In genomic region chr12:47067176-47067575, GRCh38 we compare ENCODE assay signal across 26 cellular contexts. TPM values are rescaled to one million over a fixed set of nuclear protein-coding genes. Genes with fewer than 3 reads are reported as not detected.
DNase-seq lines count a peak whose midpoint lies in the region; ATAC-seq, FAIRE-seq and TF ChIP-seq lines count a peak whose summit lies in the region.
"Had no signal": no experiment of that assay in that cellular context is flagged by ENCODE, and none has a peak within 500 bp of the region (broad histone marks: within the 10 kb centered on the region; RNA-seq: fewer than 3 reads in every experiment).

No MANE protein-coding gene starts in this region.

- no peaks in the 10 kb centered on the region for H3K9me3 Mint-ChIP-seq in activated T-helper 2 cell treated with anti-CD3 and anti-CD28 coated beads, Interferon-gamma antibody, Interleukin-2, Interleukin-4, amounts not matched to agents 10 μg/mL and 5 μg/mL and 100 μg/mL, durations not matched to agents 14 hours and 24 hours and 36 hours
- H3K9me3 Mint-ChIP-seq: activated naive CD4-positive, alpha-beta T cell treated with anti-CD3 and anti-CD28 coated beads, Interleukin-2, amount 10 ng/mL, durations not matched to agents 7 days and 5 days; natural killer cell treated with Interleukin-12 subunit alpha and Interleukin-12 subunit beta and Interleukin-15 and Interleukin-18, amount 100 ng/mL, for 72 hours had no signal

- no peak for TF ChIP-seq POLR2A in GM12891 (IDR thresholded peaks at IDR 0.05; ENCODE audit: low read depth, low read length)

- H3K36me3 Mint-ChIP-seq in activated T-helper 2 cell treated with anti-CD3 and anti-CD28 coated beads, Interferon-gamma antibody, Interleukin-2, Interleukin-4, amounts not matched to agents 10 μg/mL and 5 μg/mL and 100 μg/mL, durations not matched to agents 14 hours and 24 hours and 36 hours (ENCODE audit: low read depth) = no peaks in the 10 kb centered on the region
- H3K36me3 Mint-ChIP-seq: activated naive CD4-positive, alpha-beta T cell treated with anti-CD3 and anti-CD28 coated beads, Interleukin-2, amount 10 ng/mL, durations not matched to agents 7 days and 5 days; natural killer cell treated with Interleukin-12 subunit alpha and Interleukin-12 subunit beta and Interleukin-15 and Interleukin-18, amount 100 ng/mL, for 72 hours had no signal

- H3K4me1 Mint-ChIP-seq in activated T-helper 2 cell treated with anti-CD3 and anti-CD28 coated beads, Interferon-gamma antibody, Interleukin-2, Interleukin-4, amounts not matched to agents 10 μg/mL and 5 μg/mL and 100 μg/mL, durations not matched to agents 14 hours and 24 hours and 36 hours (ENCODE audit: low read depth) = peaks cover 13% of the 10 kb centered on the region
- H3K4me1 Mint-ChIP-seq: activated naive CD4-positive, alpha-beta T cell treated with anti-CD3 and anti-CD28 coated beads, Interleukin-2, amount 10 ng/mL, durations not matched to agents 7 days and 5 days had no signal

- ATAC-seq in GM18858 (IDR thresholded peaks at IDR 0.05; ENCODE audit: unreplicated experiment) = no peak
- ATAC-seq: A549, foreskin keratinocyte, left lung, right lobe of liver had no signal

- POLR2A ChIA-PET in GM10248 (lab: Yijun Ruan, JAX) = no interaction called here

- DNase-seq in activated CD4-positive, alpha-beta T cell treated with anti-CD3 and anti-CD28 coated beads, Interleukin-2, amount 50 U/mL, for 48 hours = peak; percentile 24 to 47
- DNase-seq in activated CD4-positive, alpha-beta T cell treated with anti-CD3 and anti-CD28 coated beads for 1 hour = no peak
- DNase-seq in GM12891 (ENCODE audit: insufficient read length, low spot score) (no peak), GM10248 (ENCODE audit: extremely low spot score) (no peak), NCI-H226 (no peak)
- DNase-seq in activated T-helper 2 cell treated with anti-CD3 and anti-CD28 coated beads, Interferon-gamma antibody, Interleukin-2, Interleukin-4, amounts not matched to agents 10 μg/mL and 5 μg/mL and 100 μg/mL, durations not matched to agents 14 hours and 24 hours and 36 hours (ENCODE audit: low spot score) = no peak
- DNase-seq in stimulated activated CD8-positive, alpha-beta memory T cell treated with anti-CD3 and anti-CD28 coated beads, Interleukin-15, amount 100 ng/mL, for 48 hours (ENCODE audit: low read depth in 2 of 2) = peak; percentile 36 to 47
- DNase-seq: activated naive CD4-positive, alpha-beta T cell treated with anti-CD3 and anti-CD28 coated beads, Interleukin-2, amount 10 ng/mL, durations not matched to agents 7 days and 5 days; BE2C; effector CD4-positive, alpha-beta T cell; GF-D8; KBM-7; left lung; NCI-H1694; NCI-H2171; NCI-H748 treated with DMSO at 0.1 percent for 48 hours; right lobe of liver; stimulated activated naive CD4-positive, alpha-beta T cell treated with Interleukin-2 at 50 U/mL for 16 hours; trophoblast cell; WERI-Rb-1 had no signal

- no peaks in the 10 kb centered on the region for H3K27me3 Mint-ChIP-seq in activated T-helper 2 cell treated with anti-CD3 and anti-CD28 coated beads, Interferon-gamma antibody, Interleukin-2, Interleukin-4, amounts not matched to agents 10 μg/mL and 5 μg/mL and 100 μg/mL, durations not matched to agents 14 hours and 24 hours and 36 hours (ENCODE audit: low read depth)
- H3K27me3 Mint-ChIP-seq: activated naive CD4-positive, alpha-beta T cell treated with anti-CD3 and anti-CD28 coated beads, Interleukin-2, amount 10 ng/mL, durations not matched to agents 7 days and 5 days; natural killer cell treated with Interleukin-12 subunit alpha and Interleukin-12 subunit beta and Interleukin-15 and Interleukin-18, amount 100 ng/mL, for 72 hours had no signal

- intact Hi-C loops in activated T-helper 2 cell treated with anti-CD3 and anti-CD28 coated beads, Interferon-gamma antibody, Interleukin-2, Interleukin-4, amounts not matched to agents 10 μg/mL and 5 μg/mL and 100 μg/mL, durations not matched to agents 14 hours and 24 hours and 36 hours (cut with micrococcal nuclease) = no loop called here

- CTCF ChIA-PET in GM10248 (lab: Yijun Ruan, JAX) = interaction anchor here (1.0 to 1.4 kb wide), 3 partner anchors 8 to 31 kb away, joined by 3 read pairs; no protein-coding TSS in a partner anchor

- TF ChIP-seq CTCF in GM10248 (IDR thresholded peaks at IDR 0.05; ENCODE audit: control extremely low read depth, extremely low read depth, low read depth, missing control alignments) = no peak

- no peak overlapping the region for H3K4me3 Mint-ChIP-seq in activated T-helper 2 cell treated with anti-CD3 and anti-CD28 coated beads, Interferon-gamma antibody, Interleukin-2, Interleukin-4, amounts not matched to agents 10 μg/mL and 5 μg/mL and 100 μg/mL, durations not matched to agents 14 hours and 24 hours and 36 hours (ENCODE audit: low read depth)
- H3K4me3 Mint-ChIP-seq: activated naive CD4-positive, alpha-beta T cell treated with anti-CD3 and anti-CD28 coated beads, Interleukin-2, amount 10 ng/mL, durations not matched to agents 7 days and 5 days; natural killer cell treated with Interleukin-12 subunit alpha and Interleukin-12 subunit beta and Interleukin-15 and Interleukin-18, amount 100 ng/mL, for 72 hours; T-helper 2 cell treated with Interferon-gamma antibody and Interleukin-4, amounts not matched to agents 5 μg/mL and 100 μg/mL, for 36 hours had no signal

- peak overlapping the region; percentile 24 for H3K27ac Mint-ChIP-seq in activated T-helper 2 cell treated with anti-CD3 and anti-CD28 coated beads, Interferon-gamma antibody, Interleukin-2, Interleukin-4, amounts not matched to agents 10 μg/mL and 5 μg/mL and 100 μg/mL, durations not matched to agents 14 hours and 24 hours and 36 hours
- H3K27ac Mint-ChIP-seq: activated naive CD4-positive, alpha-beta T cell treated with anti-CD3 and anti-CD28 coated beads, Interleukin-2, amount 10 ng/mL, durations not matched to agents 7 days and 5 days; natural killer cell treated with Interleukin-12 subunit alpha and Interleukin-12 subunit beta and Interleukin-15 and Interleukin-18, amount 100 ng/mL, for 72 hours; T-helper 2 cell treated with Interferon-gamma antibody and Interleukin-4, amounts not matched to agents 5 μg/mL and 100 μg/mL, for 36 hours had no signal

- peak; percentile 28 for FAIRE-seq in GM12891 (lab: Jason Lieb, UNC)

TF ChIP-seq in GM12891, 5 proteins besides CTCF, POLR2A, EP300 and RAD21:
- TF ChIP-seq TAF1 (IDR thresholded peaks at IDR 0.05; ENCODE audit: low read depth, low read length) (no peak), SPI1 (IDR thresholded peaks at IDR 0.05; ENCODE audit: low read depth, low read length) (no peak), POU2F2 (IDR thresholded peaks at IDR 0.05; ENCODE audit: low read depth, low read length) (no peak), PAX5 (IDR thresholded peaks at IDR 0.05; ENCODE audit: insufficient read depth, low read length, severe bottlenecking) (no peak), POLR2AphosphoS5 (IDR thresholded peaks at IDR 0.05; ENCODE audit: low read depth, low read length) (no peak)
TF ChIP-seq in GM12891: peak in this region for 0.

RNA-seq across cellular contexts. Expression of gene PCED1B, which starts 12.2 kb away (rescaled TPM):
- 1.8 TPM for polyA plus RNA-seq in GM12891 (2012; ENCODE audit: low read depth, missing spikeins)
- total RNA-seq in activated T-helper 2 cell treated with anti-CD3 and anti-CD28 coated beads, Interferon-gamma antibody, Interleukin-2, Interleukin-4, amounts not matched to agents 10 μg/mL and 5 μg/mL and 100 μg/mL, durations not matched to agents 14 hours and 24 hours and 36 hours = 49.9 and 50.4 TPM in 2 replicates

RNA-seq across cellular contexts. Expression of gene AMIGO2, which starts 12.6 kb away (rescaled TPM):
- polyA plus RNA-seq in GM12891 (2012; ENCODE audit: low read depth, missing spikeins) = not detected
- total RNA-seq in activated T-helper 2 cell treated with anti-CD3 and anti-CD28 coated beads, Interferon-gamma antibody, Interleukin-2, Interleukin-4, amounts not matched to agents 10 μg/mL and 5 μg/mL and 100 μg/mL, durations not matched to agents 14 hours and 24 hours and 36 hours = 10.7 and 11.1 TPM in 2 replicates
- total RNA-seq: OCI-LY7 had no signal

Comparison
In these comparisons a context has a peak if more than half of its experiments do, and no peak if none do; other contexts are left out.
1. DNase-seq: peak in activated CD4-positive, alpha-beta T cell treated with anti-CD3 and anti-CD28 coated beads, Interleukin-2, amount 50 U/mL, for 48 hours (2 of 2) and stimulated activated CD8-positive, alpha-beta memory T cell treated with anti-CD3 and anti-CD28 coated beads, Interleukin-15, amount 100 ng/mL, for 48 hours (2 of 2); none in activated CD4-positive, alpha-beta T cell treated with anti-CD3 and anti-CD28 coated beads for 1 hour (single experiment), GM12891 (single experiment), activated T-helper 2 cell treated with anti-CD3 and anti-CD28 coated beads, Interferon-gamma antibody, Interleukin-2, Interleukin-4, amounts not matched to agents 10 μg/mL and 5 μg/mL and 100 μg/mL, durations not matched to agents 14 hours and 24 hours and 36 hours (single experiment), GM10248 (single experiment) and NCI-H226 (single experiment).